ENCODE assay signal across 11 cellular contexts in genomic region chr3:30613135-30613825, GRCh38. TPM values are rescaled to one million over a fixed set of nuclear protein-coding genes. Genes with fewer than 3 reads are reported as not detected.
A peak's percentile ranks its signal among the peaks of the same experiment; 100 is the strongest.
DNase-seq lines count a peak whose midpoint lies in the region; ATAC-seq and TF ChIP-seq lines count a peak whose summit lies in the region.
"Had no signal": no experiment of that assay in that cellular context is flagged by ENCODE, and none has a peak within 500 bp of the region (broad histone marks: within the 10 kb centered on the region; RNA-seq: fewer than 3 reads in every experiment).

No MANE protein-coding gene starts in this region.

- no peak for ATAC-seq in CD4-positive, CD25-positive, alpha-beta regulatory T cell (ENCODE audit: low read depth in 2 of 2)
- peak in 1 of 2 donors; percentile 62 for ATAC-seq in natural killer cell treated with Interleukin-12 subunit alpha and Interleukin-12 subunit beta and Interleukin-15 and Interleukin-18, amount 100 ng/mL, for 72 hours
- ATAC-seq in GM21825 (IDR thresholded peaks at IDR 0.05; ENCODE audit: unreplicated experiment) = no peak
- no peak for ATAC-seq in GM18861 (IDR thresholded peaks at IDR 0.05; ENCODE audit: unreplicated experiment)
- no peak for ATAC-seq in HG02981 (IDR thresholded peaks at IDR 0.05; ENCODE audit: unreplicated experiment)
- ATAC-seq: Panc1 had no signal

- no peaks in the 10 kb centered on the region for H3K36me3 ChIP-seq in CD4-positive, CD25-positive, alpha-beta regulatory T cell (ENCODE audit: control insufficient read depth, insufficient read depth, low read length)

- intact Hi-C loops in dendritic cell treated with granulocyte-macrophage colony-stimulating factor and Interleukin-4, amounts not matched to agents 40 ng/mL and 50 ng/mL, for 4 days (cut with micrococcal nuclease) = loop anchor here (5.0 kb wide), 1 partner anchor 34 kb away; no protein-coding TSS in a partner anchor

- peak overlapping the region; percentile 78 for H3K27ac ChIP-seq in CD4-positive, CD25-positive, alpha-beta regulatory T cell (ENCODE audit: insufficient read depth, low read length, poor library complexity, severe bottlenecking)

- no peaks in the 10 kb centered on the region for H3K27me3 ChIP-seq in CD4-positive, CD25-positive, alpha-beta regulatory T cell (ENCODE audit: control insufficient read depth, insufficient read depth, low read length)

- no peaks in the 10 kb centered on the region for H3K27me3 Mint-ChIP-seq in CD4-positive, CD25-positive, alpha-beta regulatory T cell
- no peaks in the 10 kb centered on the region for H3K27me3 Mint-ChIP-seq in dendritic cell treated with granulocyte-macrophage colony-stimulating factor and Interleukin-4, amounts not matched to agents 40 ng/mL and 50 ng/mL, for 4 days
- no peaks in the 10 kb centered on the region for H3K27me3 Mint-ChIP-seq in natural killer cell treated with Interleukin-12 subunit alpha and Interleukin-12 subunit beta and Interleukin-15 and Interleukin-18, amount 100 ng/mL, for 72 hours

- no peaks in the 10 kb centered on the region for H3K9me3 ChIP-seq in CD4-positive, CD25-positive, alpha-beta regulatory T cell (ENCODE audit: control insufficient read depth in 2 of 2, low read length in 2 of 2)

- H3K4me3 ChIP-seq in CD4-positive, CD25-positive, alpha-beta regulatory T cell (ENCODE audit: low read depth, low read length) = peak overlapping the region; percentile 96
- H3K4me3 ChIP-seq in NB4 (ENCODE audit: low read depth, low read length) = no peak overlapping the region

- H3K27ac Mint-ChIP-seq in CD4-positive, CD25-positive, alpha-beta regulatory T cell = peak overlapping the region; percentile 93 to 98 (median 98)
- H3K27ac Mint-ChIP-seq in dendritic cell treated with granulocyte-macrophage colony-stimulating factor and Interleukin-4, amounts not matched to agents 40 ng/mL and 50 ng/mL, for 4 days = peak overlapping the region; percentile 81
- peak overlapping the region; percentile 80 to 88 for H3K27ac Mint-ChIP-seq in natural killer cell treated with Interleukin-12 subunit alpha and Interleukin-12 subunit beta and Interleukin-15 and Interleukin-18, amount 100 ng/mL, for 72 hours

- peak in 1 of 3 donors; percentile 23 for DNase-seq in CD4-positive, CD25-positive, alpha-beta regulatory T cell
- DNase-seq in NB4 (ENCODE audit: low read depth) (peak; percentile 74), HK-2 (ENCODE audit: unreplicated experiment) (no peak)
- no peak for DNase-seq in natural killer cell treated with Interleukin-12 subunit alpha and Interleukin-12 subunit beta and Interleukin-15 and Interleukin-18, amount 100 ng/mL, for 72 hours (ENCODE audit: low spot score)
- DNase-seq: activated CD4-positive, CD25-positive, alpha-beta regulatory T cell treated with anti-CD3 and anti-CD28 coated beads, Interleukin-2, amount 50 U/mL, for 72 hours; NCI-H1436 had no signal

- peaks cover 82% of the 10 kb centered on the region for H3K4me1 ChIP-seq in CD4-positive, CD25-positive, alpha-beta regulatory T cell (ENCODE audit: control insufficient read depth, insufficient read depth, low read length, poor library complexity, severe bottlenecking)

- TF ChIP-seq POLR2A in NB4 (IDR thresholded peaks at IDR 0.05; ENCODE audit: extremely low read depth, insufficient read length) = no peak

- H3K4me3 Mint-ChIP-seq in CD4-positive, CD25-positive, alpha-beta regulatory T cell = peak overlapping the region; percentile 87 to 97 (median 92)
- H3K4me3 Mint-ChIP-seq in dendritic cell treated with granulocyte-macrophage colony-stimulating factor and Interleukin-4, amounts not matched to agents 40 ng/mL and 50 ng/mL, for 4 days = peak overlapping the region; percentile 41
- H3K4me3 Mint-ChIP-seq in natural killer cell treated with Interleukin-12 subunit alpha and Interleukin-12 subunit beta and Interleukin-15 and Interleukin-18, amount 100 ng/mL, for 72 hours = peak overlapping the region; percentile 86

- no peaks in the 10 kb centered on the region for H3K9me3 Mint-ChIP-seq in CD4-positive, CD25-positive, alpha-beta regulatory T cell
- no peaks in the 10 kb centered on the region for H3K9me3 Mint-ChIP-seq in dendritic cell treated with granulocyte-macrophage colony-stimulating factor and Interleukin-4, amounts not matched to agents 40 ng/mL and 50 ng/mL, for 4 days
- H3K9me3 Mint-ChIP-seq in natural killer cell treated with Interleukin-12 subunit alpha and Interleukin-12 subunit beta and Interleukin-15 and Interleukin-18, amount 100 ng/mL, for 72 hours = no peaks in the 10 kb centered on the region

- peaks cover 78 to 89% (median 82%) of the 10 kb centered on the region in 4 donors for H3K4me1 Mint-ChIP-seq in CD4-positive, CD25-positive, alpha-beta regulatory T cell
- H3K4me1 Mint-ChIP-seq in dendritic cell treated with granulocyte-macrophage colony-stimulating factor and Interleukin-4, amounts not matched to agents 40 ng/mL and 50 ng/mL, for 4 days (ENCODE audit: low read depth) = peaks cover 85% of the 10 kb centered on the region
- peaks cover 67 to 96% of the 10 kb centered on the region in 2 donors for H3K4me1 Mint-ChIP-seq in natural killer cell treated with Interleukin-12 subunit alpha and Interleukin-12 subunit beta and Interleukin-15 and Interleukin-18, amount 100 ng/mL, for 72 hours (ENCODE audit: low read depth in 2 of 2)

- no peak for TF ChIP-seq CTCF in NB4 (IDR thresholded peaks at IDR 0.05; ENCODE audit: low read depth, low read length)

- H3K36me3 Mint-ChIP-seq in CD4-positive, CD25-positive, alpha-beta regulatory T cell = peaks cover 11% of the 10 kb centered on the region
- H3K36me3 Mint-ChIP-seq in dendritic cell treated with granulocyte-macrophage colony-stimulating factor and Interleukin-4, amounts not matched to agents 40 ng/mL and 50 ng/mL, for 4 days (ENCODE audit: low read depth) = peaks cover 33% of the 10 kb centered on the region
- peaks cover 15% of the 10 kb centered on the region for H3K36me3 Mint-ChIP-seq in natural killer cell treated with Interleukin-12 subunit alpha and Interleukin-12 subunit beta and Interleukin-15 and Interleukin-18, amount 100 ng/mL, for 72 hours

RNA-seq across cellular contexts. Expression of gene TGFBR2, which starts 6.9 kb away (rescaled TPM):
- total RNA-seq in CD4-positive, CD25-positive, alpha-beta regulatory T cell = 57.4 TPM
- polyA plus RNA-seq in CD4-positive, CD25-positive, alpha-beta regulatory T cell = 10 to 100 TPM; 35.8 to 92.6 (median 61.0) TPM
- total RNA-seq in natural killer cell treated with Interleukin-12 subunit alpha and Interleukin-12 subunit beta and Interleukin-15 and Interleukin-18, amount 100 ng/mL, for 72 hours = 10 to 100 TPM; 37.3 to 38.6 TPM

Comparison
In these comparisons a context has a peak if more than half of its experiments do, and no peak if none do; other contexts are left out.
1. H3K4me3 Mint-ChIP-seq: peak in every context shown above with its lines; median percentile 92 in CD4-positive, CD25-positive, alpha-beta regulatory T cell; 86 in natural killer cell treated with Interleukin-12 subunit alpha and Interleukin-12 subunit beta and Interleukin-15 and Interleukin-18, amount 100 ng/mL, for 72 hours; 41 in dendritic cell treated with granulocyte-macrophage colony-stimulating factor and Interleukin-4, amounts not matched to agents 40 ng/mL and 50 ng/mL, for 4 days.